In the genomic region with DNA sequence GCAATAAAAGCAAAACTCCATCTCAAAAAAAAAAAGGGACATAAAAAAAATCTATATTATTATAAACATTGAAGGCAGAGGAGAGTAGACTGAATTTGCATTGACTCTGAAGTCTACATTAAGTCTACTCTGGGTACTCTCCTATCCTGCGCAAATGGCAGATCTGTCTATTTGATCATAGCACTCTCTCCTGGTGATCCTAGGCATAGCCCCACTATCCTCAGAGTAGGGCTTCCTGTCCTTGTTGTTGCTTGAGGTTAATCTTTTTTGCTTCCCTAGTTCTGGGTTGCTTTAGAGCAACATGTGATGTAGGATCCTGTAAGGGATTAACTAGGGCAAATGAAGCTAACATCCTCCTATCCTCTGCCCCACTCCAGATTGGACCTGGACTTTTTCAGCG, we compare ENCODE assay signal across 11 cellular contexts. TPM values are rescaled to one million over a fixed set of nuclear protein-coding genes. Genes with fewer than 3 reads are reported as not detected.
A peak's percentile ranks its signal among the peaks of the same experiment; 100 is the strongest.
DNase-seq lines count a peak whose midpoint lies in the region; ATAC-seq, FAIRE-seq and TF ChIP-seq lines count a peak whose summit lies in the region.
"Had no signal": no experiment of that assay in that cellular context is flagged by ENCODE, and none has a peak within 500 bp of the region (broad histone marks: within the 10 kb centered on the region; RNA-seq: fewer than 3 reads in every experiment).

No MANE protein-coding gene starts in this region.

- H3K27ac ChIP-seq in CD8-positive, alpha-beta T cell (ENCODE audit: low read depth, low read length), result no peak overlapping the region
- H3K27ac ChIP-seq in upper lobe of right lung, result no peak overlapping the region
- H3K27ac ChIP-seq: parathyroid adenoma had no signal

- H3K36me3 ChIP-seq in CD8-positive, alpha-beta T cell (ENCODE audit: insufficient read depth, low read length), result peaks cover 16% of the 10 kb centered on the region
- peaks cover 53% of the 10 kb centered on the region for H3K36me3 ChIP-seq in upper lobe of right lung

- no peaks in the 10 kb centered on the region for H3K9me3 ChIP-seq in CD8-positive, alpha-beta T cell (ENCODE audit: low read length)
- H3K9me3 ChIP-seq in upper lobe of right lung, result no peaks in the 10 kb centered on the region

- intact Hi-C loops in CD8-positive, alpha-beta T cell (cut with DNase I, micrococcal nuclease), result no loop called here
- intact Hi-C loops in upper lobe of right lung (cut with DNase I), result no loop called here

- ATAC-seq in CD8-positive, alpha-beta T cell, result peak; percentile 69
- ATAC-seq in left lobe of liver (peak; percentile 55), upper lobe of right lung (no peak), HG03342 (IDR thresholded peaks at IDR 0.05; ENCODE audit: unreplicated experiment) (no peak), HG03460 (IDR thresholded peaks at IDR 0.05; ENCODE audit: unreplicated experiment) (no peak)

- no peaks in the 10 kb centered on the region for H3K9me3 Mint-ChIP-seq in CD8-positive, alpha-beta T cell
- H3K9me3 Mint-ChIP-seq: activated T-helper 2 cell treated with anti-CD3 and anti-CD28 coated beads, Interferon-gamma antibody, Interleukin-2, Interleukin-4, amounts not matched to agents 10 μg/mL and 5 μg/mL and 100 μg/mL, durations not matched to agents 14 hours and 24 hours and 36 hours had no signal

- DNase-seq in CD8-positive, alpha-beta T cell, result no peak
- DNase-seq in HFF-Myc (ENCODE audit: extremely low read depth, low read depth), result no peak
- no peak for DNase-seq in astrocyte of the cerebellum (ENCODE audit: low read depth)
- no peak for DNase-seq in left lobe of liver (ENCODE audit: low spot score)
- DNase-seq in RCC 7860 (ENCODE audit: low spot score), result no peak
- DNase-seq in upper lobe of right lung, result no peak

- CTCF ChIA-PET in CD8-positive, alpha-beta T cell (lab: Charles Lee), result interaction anchor here (0.6 kb wide), 1 partner anchor 233 kb away, joined by 3 read pairs; no protein-coding TSS in a partner anchor

- FAIRE-seq in RCC 7860 (lab: Jason Lieb, UNC), result no peak
- FAIRE-seq: TTC549 had no signal

- H3K27me3 ChIP-seq in CD8-positive, alpha-beta T cell (ENCODE audit: insufficient read depth, low read length), result no peaks in the 10 kb centered on the region
- no peaks in the 10 kb centered on the region for H3K27me3 ChIP-seq in upper lobe of right lung

- H3K4me1 ChIP-seq in CD8-positive, alpha-beta T cell (ENCODE audit: insufficient read depth, low read length), result peaks cover 3% of the 10 kb centered on the region
- peaks cover 7% of the 10 kb centered on the region for H3K4me1 ChIP-seq in upper lobe of right lung

- no peak overlapping the region for H3K4me3 Mint-ChIP-seq in CD8-positive, alpha-beta T cell

- POLR2A ChIA-PET in CD8-positive, alpha-beta T cell (lab: Charles Lee), result no interaction called here

- in situ Hi-C loops in astrocyte of the cerebellum (cut with HindIII; ENCODE audit: low sequenced_read_pairs), result no loop called here

- no peaks in the 10 kb centered on the region for H3K27me3 Mint-ChIP-seq in CD8-positive, alpha-beta T cell (ENCODE audit: low read depth)

- H3K4me1 Mint-ChIP-seq in CD8-positive, alpha-beta T cell (ENCODE audit: low read depth), result peaks cover 44% of the 10 kb centered on the region

- H3K4me3 ChIP-seq in CD8-positive, alpha-beta T cell (ENCODE audit: low read depth, low read length), result no peak overlapping the region
- no peak overlapping the region for H3K4me3 ChIP-seq in HFF-Myc (replicated peaks; ENCODE audit: low read depth, low read length)
- no peak overlapping the region for H3K4me3 ChIP-seq in astrocyte of the cerebellum (ENCODE audit: low read depth, low read length)
- H3K4me3 ChIP-seq in upper lobe of right lung, result no peak overlapping the region

- no peak for TF ChIP-seq CTCF in CD8-positive, alpha-beta T cell (IDR thresholded peaks at IDR 0.05)
- TF ChIP-seq CTCF in HFF-Myc (IDR thresholded peaks at IDR 0.05; ENCODE audit: low read depth, low read length, missing control alignments) (peak; percentile 22), astrocyte of the cerebellum (IDR thresholded peaks at IDR 0.05; ENCODE audit: low read depth, low read length, missing control alignments) (peak; percentile 22), upper lobe of right lung (IDR thresholded peaks at IDR 0.05) (no peak)

- peaks cover 48% of the 10 kb centered on the region for H3K36me3 Mint-ChIP-seq in CD8-positive, alpha-beta T cell

- H3K27ac Mint-ChIP-seq in CD8-positive, alpha-beta T cell, result no peak overlapping the region
- H3K27ac Mint-ChIP-seq: activated T-helper 2 cell treated with anti-CD3 and anti-CD28 coated beads, Interferon-gamma antibody, Interleukin-2, Interleukin-4, amounts not matched to agents 10 μg/mL and 5 μg/mL and 100 μg/mL, durations not matched to agents 14 hours and 24 hours and 36 hours had no signal

RNA-seq across cellular contexts. Expression of a gene that starts 13.4 kb away (rescaled TPM):
- total RNA-seq in CD8-positive, alpha-beta T cell, result 10 to 100 TPM; 54.4 to 56.5 TPM
- 58.8 TPM for total RNA-seq in left lobe of liver
- total RNA-seq in upper lobe of right lung, result 96.6 TPM

Comparison
In these comparisons a context has a peak if more than half of its experiments do, and no peak if none do; other contexts are left out.
1. ATAC-seq: peak in CD8-positive, alpha-beta T cell (single experiment) and left lobe of liver (single experiment); none in upper lobe of right lung (single experiment), HG03342 (single experiment) and HG03460 (single experiment).
2. CTCF ChIP-seq: peak in HFF-Myc (single experiment) and astrocyte of the cerebellum (single experiment); none in CD8-positive, alpha-beta T cell (single experiment) and upper lobe of right lung (single experiment).